Comparison of ENCODE assay signal across 9 cellular contexts in genomic region chr16:56311208-56312027, GRCh38.
DNase-seq lines count a peak whose midpoint lies in the region; ATAC-seq, FAIRE-seq and TF ChIP-seq lines count a peak whose summit lies in the region.
"Had no signal": no experiment of that assay in that cellular context is flagged by ENCODE, and none has a peak within 500 bp of the region (broad histone marks: within the 10 kb centered on the region; RNA-seq: fewer than 3 reads in every experiment).

No MANE protein-coding gene starts in this region.

- TF ChIP-seq CTCF in D721Med (IDR thresholded peaks at IDR 0.05; ENCODE audit: insufficient read depth, missing control alignments) (peak; percentile 31), PC-3 (conservative IDR thresholded peaks at IDR 0.05; ENCODE audit: low read depth, low read length) (peak; percentile 36; the same call in 1 of the 2 replicates)

- H3K4me2 ChIP-seq in Karpas-422 (ENCODE audit: low read depth, low read length, poor library complexity, severe bottlenecking), result no peak overlapping the region
- H3K4me2 ChIP-seq in PC-3 (ENCODE audit: low read length), result no peak overlapping the region

- no peaks in the 10 kb centered on the region for H3K27me3 ChIP-seq in Karpas-422 (ENCODE audit: low read length)
- H3K27me3 ChIP-seq in PC-3 (ENCODE audit: low read length), result 0 out of 2 replicates have a peak, but pooled peaks cover 9% of the 10 kb centered on the region
- H3K27me3 ChIP-seq: upper lobe of left lung had no signal

- BruUV-seq in PC-3 (replicated peaks; lab: Mats Ljungman, UMichigan), result no TSS peak

- H3K4me3 Mint-ChIP-seq in activated T-helper 1 cell treated with anti-CD3 and anti-CD28 coated beads, Interleukin-12 subunit alpha, Interleukin-12 subunit beta, Interleukin-2, Interleukin-4 antibody, amounts not matched to agents 30 ng/mL and 10 ng/mL and 1 ng/mL, durations not matched to agents 14 hours and 24 hours and 36 hours, result no peak overlapping the region

- POLR2A ChIA-PET in PC-3 (lab: Charles Lee; ENCODE audit: unreplicated experiment), result no interaction called here

- no peak overlapping the region for H3K4me3 ChIP-seq in Karpas-422 (ENCODE audit: low read length)
- H3K4me3 ChIP-seq in PC-3 (ENCODE audit: low read length), result no peak overlapping the region
- H3K4me3 ChIP-seq: upper lobe of left lung had no signal

- H3F3A ChIP-seq in PC-3 (ENCODE audit: low read length, unreplicated experiment), result no peaks in the 10 kb centered on the region

- H3K27ac Mint-ChIP-seq in activated T-helper 1 cell treated with anti-CD3 and anti-CD28 coated beads, Interleukin-12 subunit alpha, Interleukin-12 subunit beta, Interleukin-2, Interleukin-4 antibody, amounts not matched to agents 30 ng/mL and 10 ng/mL and 1 ng/mL, durations not matched to agents 14 hours and 24 hours and 36 hours, result no peak overlapping the region

- intact Hi-C loops in PC-3 (cut with micrococcal nuclease), result loop anchor here (10.0 kb wide), 1 partner anchor 467 kb away; no protein-coding TSS in a partner anchor
- intact Hi-C loops in activated T-helper 1 cell treated with anti-CD3 and anti-CD28 coated beads, Interleukin-12 subunit alpha, Interleukin-12 subunit beta, Interleukin-2, Interleukin-4 antibody, amounts not matched to agents 30 ng/mL and 10 ng/mL and 1 ng/mL, durations not matched to agents 14 hours and 24 hours and 36 hours (cut with micrococcal nuclease), result loop anchor here (10.0 kb wide), 1 partner anchor 847 kb away; no protein-coding TSS in a partner anchor

- H3K27ac ChIP-seq in Karpas-422 (ENCODE audit: low read length) (no peak overlapping the region), PC-3 (ENCODE audit: low read length) (no peak overlapping the region)
- H3K27ac ChIP-seq: upper lobe of left lung had no signal

- no peak overlapping the region for H2AFZ ChIP-seq in Karpas-422 (ENCODE audit: low read length)
- no peak overlapping the region for H2AFZ ChIP-seq in PC-3 (ENCODE audit: low read length)

- no peaks in the 10 kb centered on the region for H3K9me3 Mint-ChIP-seq in activated T-helper 1 cell treated with anti-CD3 and anti-CD28 coated beads, Interleukin-12 subunit alpha, Interleukin-12 subunit beta, Interleukin-2, Interleukin-4 antibody, amounts not matched to agents 30 ng/mL and 10 ng/mL and 1 ng/mL, durations not matched to agents 14 hours and 24 hours and 36 hours

- no peaks in the 10 kb centered on the region for H3K4me1 ChIP-seq in Karpas-422 (ENCODE audit: low read length)
- H3K4me1 ChIP-seq in PC-3 (ENCODE audit: insufficient read depth, low read length), result no peaks in the 10 kb centered on the region
- H3K4me1 ChIP-seq: upper lobe of left lung had no signal

- no peak for DNase-seq in D721Med (ENCODE audit: insufficient read length, low spot score)
- DNase-seq in Karpas-422, result peak; percentile 76
- DNase-seq in PC-3, result no peak
- no peak for DNase-seq in left lobe of liver (ENCODE audit: low spot score)
- DNase-seq in inferior parietal cortex (ENCODE audit: extremely low spot score), result no peak
- no peak for DNase-seq in activated T-helper 1 cell treated with anti-CD3 and anti-CD28 coated beads, Interleukin-12 subunit alpha, Interleukin-12 subunit beta, Interleukin-2, Interleukin-4 antibody, amounts not matched to agents 30 ng/mL and 10 ng/mL and 1 ng/mL, durations not matched to agents 14 hours and 24 hours and 36 hours (ENCODE audit: low spot score)

- peaks cover 8% of the 10 kb centered on the region for H3K4me1 Mint-ChIP-seq in activated T-helper 1 cell treated with anti-CD3 and anti-CD28 coated beads, Interleukin-12 subunit alpha, Interleukin-12 subunit beta, Interleukin-2, Interleukin-4 antibody, amounts not matched to agents 30 ng/mL and 10 ng/mL and 1 ng/mL, durations not matched to agents 14 hours and 24 hours and 36 hours (ENCODE audit: low read depth)

- CTCF ChIA-PET in PC-3 (lab: Charles Lee), result no interaction called here

- H3K9ac ChIP-seq in Karpas-422 (ENCODE audit: low read length), result no peak overlapping the region
- no peak overlapping the region for H3K9ac ChIP-seq in PC-3 (ENCODE audit: low read length)

- H3K9me2 ChIP-seq in Karpas-422 (replicated peaks; ENCODE audit: insufficient read depth, low read length), result no peaks in the 10 kb centered on the region
- H3K9me2 ChIP-seq in PC-3 (replicated peaks; ENCODE audit: low read length), result no peaks in the 10 kb centered on the region

- H3K79me2 ChIP-seq in Karpas-422 (ENCODE audit: low read length), result no peaks in the 10 kb centered on the region
- no peaks in the 10 kb centered on the region for H3K79me2 ChIP-seq in PC-3 (ENCODE audit: low read length)

- ATAC-seq in PC-3 (no peak), left lobe of liver (peak; percentile 66), GM21619 (IDR thresholded peaks at IDR 0.05; ENCODE audit: unreplicated experiment) (no peak), HG02610 (IDR thresholded peaks at IDR 0.05; ENCODE audit: unreplicated experiment) (no peak)

- H3K9me3 ChIP-seq in Karpas-422 (ENCODE audit: low read length) (no peaks in the 10 kb centered on the region), PC-3 (ENCODE audit: low read length) (no peaks in the 10 kb centered on the region)
- H3K9me3 ChIP-seq: upper lobe of left lung had no signal

- H3K27me3 Mint-ChIP-seq in activated T-helper 1 cell treated with anti-CD3 and anti-CD28 coated beads, Interleukin-12 subunit alpha, Interleukin-12 subunit beta, Interleukin-2, Interleukin-4 antibody, amounts not matched to agents 30 ng/mL and 10 ng/mL and 1 ng/mL, durations not matched to agents 14 hours and 24 hours and 36 hours (ENCODE audit: insufficient read depth), result peaks cover 8% of the 10 kb centered on the region

- no peaks in the 10 kb centered on the region for H3K36me3 ChIP-seq in Karpas-422 (ENCODE audit: insufficient read depth, low read length)
- no peaks in the 10 kb centered on the region for H3K36me3 ChIP-seq in PC-3 (ENCODE audit: low read depth, low read length)
- H3K36me3 ChIP-seq: upper lobe of left lung had no signal

- H3K36me3 Mint-ChIP-seq in activated T-helper 1 cell treated with anti-CD3 and anti-CD28 coated beads, Interleukin-12 subunit alpha, Interleukin-12 subunit beta, Interleukin-2, Interleukin-4 antibody, amounts not matched to agents 30 ng/mL and 10 ng/mL and 1 ng/mL, durations not matched to agents 14 hours and 24 hours and 36 hours (ENCODE audit: low read depth), result no peaks in the 10 kb centered on the region

- FAIRE-seq in D721Med (lab: Jason Lieb, UNC), result no peak

- H4K20me1 ChIP-seq in Karpas-422 (ENCODE audit: insufficient read depth, low read depth, low read length) (no peaks in the 10 kb centered on the region), PC-3 (ENCODE audit: low read length) (no peaks in the 10 kb centered on the region)
